In genomic region chrX:17635231-17635630, GRCh38 we compare ENCODE assay signal across 16 cellular contexts.
DNase-seq lines count a peak whose midpoint lies in the region; ATAC-seq and TF ChIP-seq lines count a peak whose summit lies in the region.
"Had no signal": no experiment of that assay in that cellular context is flagged by ENCODE, and none has a peak within 500 bp of the region (broad histone marks: within the 10 kb centered on the region; RNA-seq: fewer than 3 reads in every experiment).

No MANE protein-coding gene starts in this region.

- no peaks in the 10 kb centered on the region for H4K20me1 ChIP-seq in hepatocyte (ENCODE audit: insufficient read depth, poor library complexity, severe bottlenecking)

- no peaks in the 10 kb centered on the region for H3K9me3 ChIP-seq in hepatocyte (ENCODE audit: low read depth)
- H3K9me3 ChIP-seq: spleen had no signal

- no peak overlapping the region for H2AFZ ChIP-seq in hepatocyte

- CTCF ChIA-PET in GM10248 (lab: Yijun Ruan, JAX) = interaction anchor here (1.8 kb wide), 1 partner anchor 14 kb away, joined by 4 read pairs; no protein-coding TSS in a partner anchor

- H3K4me3 ChIP-seq in hepatocyte = no peak overlapping the region
- H3K4me3 ChIP-seq: lung, spleen had no signal

- DNase-seq in DMS53 (lab: John Stamatoyannopoulos, UW) (peak; percentile 39), DMS53 treated with DMSO at 0.1 percent for 48 hours (lab: John Stamatoyannopoulos, UW; ENCODE audit: unreplicated experiment) (no peak), NCI-H748 (lab: John Stamatoyannopoulos, UW; ENCODE audit: unreplicated experiment) (peak; percentile 89), hepatocyte (ENCODE audit: low spot score) (peak; percentile 45), renal cortical epithelial cell (ENCODE audit: low read depth) (peak; percentile 55), GM10248 (ENCODE audit: extremely low spot score) (no peak)
- DNase-seq: activated CD4-positive, alpha-beta T cell treated with anti-CD3 and anti-CD28 coated beads for 36 hours; activated naive CD4-positive, alpha-beta T cell treated with anti-CD3 and anti-CD28 coated beads, Interleukin-2, amount 10 ng/mL, durations not matched to agents 7 days and 5 days; GF-D8; PC-3; spleen had no signal

- ATAC-seq in GM21390 (IDR thresholded peaks at IDR 0.05; ENCODE audit: unreplicated experiment) (no peak), GM21825 (IDR thresholded peaks at IDR 0.05; ENCODE audit: unreplicated experiment) (no peak)
- ATAC-seq: activated CD4-positive, alpha-beta T cell treated with anti-CD3 and anti-CD28 coated beads for 36 hours; PC-3; stimulated activated memory B cell treated with anti-CD40 and anti-IgM and Interleukin-4, amounts not matched to agents 10 μg/mL and 1 μg/mL and 100 μg/mL, for 72 hours had no signal

- no peak for TF ChIP-seq CTCF in hepatocyte (IDR thresholded peaks at IDR 0.05; ENCODE audit: poor library complexity)
- TF ChIP-seq CTCF in GM10248 (IDR thresholded peaks at IDR 0.05; ENCODE audit: control extremely low read depth, extremely low read depth, low read depth, missing control alignments) = no peak

- no peaks in the 10 kb centered on the region for H3K4me1 ChIP-seq in hepatocyte (ENCODE audit: insufficient read depth)
- H3K4me1 ChIP-seq: spleen had no signal

- POLR2A ChIA-PET in GM10248 (lab: Yijun Ruan, JAX) = no interaction called here

- H3K27ac ChIP-seq in hepatocyte = no peak overlapping the region
- H3K27ac ChIP-seq: 22Rv1, spleen had no signal

- H3K79me2 ChIP-seq in hepatocyte = no peaks in the 10 kb centered on the region

- H3K36me3 ChIP-seq in hepatocyte (replicated peaks; ENCODE audit: insufficient read depth, low read depth) = no peaks in the 10 kb centered on the region
- H3K36me3 ChIP-seq: spleen had no signal

- peak overlapping the region; percentile 33 for H3K4me2 ChIP-seq in hepatocyte

- no peaks in the 10 kb centered on the region for H3K9me2 ChIP-seq in hepatocyte (replicated peaks; ENCODE audit: insufficient read depth)

- 36% methylated on average over 5 of the region's 5 CpGs for WGBS in hepatocyte (ENCODE audit: low lambda C conversion rate, missing lambda C conversion rate)

- no peaks in the 10 kb centered on the region for H3K27me3 ChIP-seq in hepatocyte
- H3K27me3 ChIP-seq: spleen had no signal

Comparison
In these comparisons a context has a peak if more than half of its experiments do, and no peak if none do; other contexts are left out.
1. DNase-seq: peak in DMS53 (single experiment), NCI-H748 (single experiment), hepatocyte (single experiment) and renal cortical epithelial cell (single experiment); none in DMS53 treated with DMSO at 0.1 percent for 48 hours (single experiment) and GM10248 (single experiment).